ENCODE assay signal across 2 cellular contexts in the genomic region with DNA sequence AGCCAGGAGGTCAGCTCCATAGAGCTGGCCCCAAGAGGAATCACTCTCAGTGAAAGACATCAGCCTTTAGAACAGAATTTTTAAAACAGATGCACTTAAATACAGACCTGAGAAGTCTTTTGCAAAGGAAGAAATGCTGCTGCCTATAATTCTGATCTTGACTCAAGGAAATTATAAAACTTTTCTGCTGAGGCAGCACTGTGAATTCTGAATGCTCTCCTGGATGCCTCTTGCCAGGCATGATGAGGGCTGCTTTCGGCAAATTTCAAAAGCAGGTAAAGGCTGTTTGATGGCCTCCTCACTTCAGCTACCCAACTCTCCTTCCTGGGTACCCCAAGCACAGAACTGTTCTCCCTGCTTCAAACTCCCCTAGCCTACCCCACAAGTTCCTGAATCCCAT.
TF ChIP-seq lines count a peak whose summit lies in the region.

No MANE protein-coding gene starts in this region.

TF ChIP-seq in HepG2, 621 proteins besides CTCF, POLR2A, EP300 and RAD21:
- TF ChIP-seq ZNF329 (CRISPR knock-in tag; IDR thresholded peaks at IDR 0.05; ENCODE audit: low read depth) (no peak), TCF7L2 (IDR thresholded peaks at IDR 0.05; ENCODE audit: low read depth, low read length) (no peak), MAFF (IDR thresholded peaks at IDR 0.05; ENCODE audit: low read depth, low read length) (peak; percentile 32), MAFK (conservative IDR thresholded peaks at IDR 0.05 in 1 of 2, IDR thresholded peaks at IDR 0.05 in 1 of 2; ENCODE audit: low read length in 2 of 2) (peak in 1 of 2 experiments; percentile 59; a peak in 2 of 4 replicates), FOXA3 (CRISPR knock-in tag; IDR thresholded peaks at IDR 0.05) (no peak)
- TF ChIP-seq, protein P1, sequence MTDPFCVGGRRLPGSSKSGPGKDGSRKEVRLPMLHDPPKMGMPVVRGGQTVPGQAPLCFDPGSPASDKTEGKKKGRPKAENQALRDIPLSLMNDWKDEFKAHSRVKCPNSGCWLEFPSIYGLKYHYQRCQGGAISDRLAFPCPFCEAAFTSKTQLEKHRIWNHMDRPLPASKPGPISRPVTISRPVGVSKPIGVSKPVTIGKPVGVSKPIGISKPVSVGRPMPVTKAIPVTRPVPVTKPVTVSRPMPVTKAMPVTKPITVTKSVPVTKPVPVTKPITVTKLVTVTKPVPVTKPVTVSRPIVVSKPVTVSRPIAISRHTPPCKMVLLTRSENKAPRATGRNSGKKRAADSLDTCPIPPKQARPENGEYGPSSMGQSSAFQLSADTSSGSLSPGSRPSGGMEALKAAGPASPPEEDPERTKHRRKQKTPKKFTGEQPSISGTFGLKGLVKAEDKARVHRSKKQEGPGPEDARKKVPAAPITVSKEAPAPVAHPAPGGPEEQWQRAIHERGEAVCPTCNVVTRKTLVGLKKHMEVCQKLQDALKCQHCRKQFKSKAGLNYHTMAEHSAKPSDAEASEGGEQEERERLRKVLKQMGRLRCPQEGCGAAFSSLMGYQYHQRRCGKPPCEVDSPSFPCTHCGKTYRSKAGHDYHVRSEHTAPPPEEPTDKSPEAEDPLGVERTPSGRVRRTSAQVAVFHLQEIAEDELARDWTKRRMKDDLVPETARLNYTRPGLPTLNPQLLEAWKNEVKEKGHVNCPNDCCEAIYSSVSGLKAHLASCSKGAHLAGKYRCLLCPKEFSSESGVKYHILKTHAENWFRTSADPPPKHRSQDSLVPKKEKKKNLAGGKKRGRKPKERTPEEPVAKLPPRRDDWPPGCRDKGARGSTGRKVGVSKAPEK (CRISPR knock-in tag; IDR thresholded peaks at IDR 0.05; ENCODE audit: borderline replicate concordance): no peak

TF ChIP-seq in IMR-90, 13 proteins besides CTCF, POLR2A, EP300 and RAD21:
- TF ChIP-seq, protein P2, sequence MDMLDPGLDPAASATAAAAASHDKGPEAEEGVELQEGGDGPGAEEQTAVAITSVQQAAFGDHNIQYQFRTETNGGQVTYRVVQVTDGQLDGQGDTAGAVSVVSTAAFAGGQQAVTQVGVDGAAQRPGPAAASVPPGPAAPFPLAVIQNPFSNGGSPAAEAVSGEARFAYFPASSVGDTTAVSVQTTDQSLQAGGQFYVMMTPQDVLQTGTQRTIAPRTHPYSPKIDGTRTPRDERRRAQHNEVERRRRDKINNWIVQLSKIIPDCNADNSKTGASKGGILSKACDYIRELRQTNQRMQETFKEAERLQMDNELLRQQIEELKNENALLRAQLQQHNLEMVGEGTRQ (IDR thresholded peaks at IDR 0.05; ENCODE audit: low read depth, low read length): no peak
- no peak for TF ChIP-seq RFX5 (IDR thresholded peaks at IDR 0.05; ENCODE audit: low read depth, low read length)
- TF ChIP-seq NFE2L2 (IDR thresholded peaks at IDR 0.05; ENCODE audit: low read depth, low read length): no peak
- no peak for TF ChIP-seq RCOR1 (IDR thresholded peaks at IDR 0.05; ENCODE audit: insufficient replicate concordance, low read length)
- no peak for TF ChIP-seq SMC3 (IDR thresholded peaks at IDR 0.05; ENCODE audit: low read depth, low read length)
- TF ChIP-seq CEBPB (IDR thresholded peaks at IDR 0.05; ENCODE audit: low read depth, low read length): no peak
- TF ChIP-seq CHD1 (IDR thresholded peaks at IDR 0.05; ENCODE audit: low read depth, low read length): no peak
- no peak for TF ChIP-seq MXI1 (IDR thresholded peaks at IDR 0.05; ENCODE audit: borderline replicate concordance, low read depth, low read length)
- no peak; the same call in 1 of the 2 replicates for TF ChIP-seq MAFK (IDR thresholded peaks at IDR 0.05; ENCODE audit: low read depth, low read length)
- TF ChIP-seq FOS (IDR thresholded peaks at IDR 0.05; ENCODE audit: low read depth, low read length): no peak
- TF ChIP-seq ELK1 (IDR thresholded peaks at IDR 0.05; ENCODE audit: borderline replicate concordance, low read depth, low read length): no peak
- TF ChIP-seq BHLHE40 (IDR thresholded peaks at IDR 0.05; ENCODE audit: low read depth, low read length): no peak
- no peak for TF ChIP-seq MAZ (IDR thresholded peaks at IDR 0.05; ENCODE audit: borderline replicate concordance, low read depth, low read length)
